In genomic region chr12:124459852-124460645, GRCh38 we compare ENCODE assay signal across 27 cellular contexts.
DNase-seq lines count a peak whose midpoint lies in the region; ATAC-seq, FAIRE-seq and TF ChIP-seq lines count a peak whose summit lies in the region.
"Had no signal": no experiment of that assay in that cellular context is flagged by ENCODE, and none has a peak within 500 bp of the region (broad histone marks: within the 10 kb centered on the region; RNA-seq: fewer than 3 reads in every experiment).

No MANE protein-coding gene starts in this region.

- peak overlapping the region; percentile 43 for H3K27ac Mint-ChIP-seq in T-helper 2 cell treated with Interferon-gamma antibody and Interleukin-4, amounts not matched to agents 5 μg/mL and 100 μg/mL, for 36 hours
- H3K27ac Mint-ChIP-seq in CD4-positive, alpha-beta T cell: peak overlapping the region; percentile 78
- peak overlapping the region in 6 of 9 donors; percentile 20 to 85 (median 48) for H3K27ac Mint-ChIP-seq in naive thymus-derived CD4-positive, alpha-beta T cell

- no peak for TF ChIP-seq RAD21 in K562 (CRISPR knock-in tag; conservative IDR thresholded peaks at IDR 0.05 in 1 of 2, IDR thresholded peaks at IDR 0.05 in 1 of 2)

- in situ Hi-C loops in K562 (cut with MboI): no loop called here

- H2AFZ ChIP-seq in K562 (ENCODE audit: low read depth, low read length): no peak overlapping the region

- intact Hi-C loops in CD4-positive, alpha-beta T cell (cut with DNase I, micrococcal nuclease): loop anchor here in 1 of 2 experiments (10.0 kb wide), 2 partner anchors 105 to 305 kb away; partner anchors contain the start of gene NCOR2
- intact Hi-C loops in K562 (cut with micrococcal nuclease) (no loop called here), esophagus squamous epithelium (cut with DNase I) (no loop called here)
- intact Hi-C loops in naive thymus-derived CD4-positive, alpha-beta T cell (cut with micrococcal nuclease): loop anchor here in 1 of 2 donors (5.0 to 10.0 kb wide), 2 partner anchors 107 to 315 kb away; partner anchors contain the start of gene NCOR2

- TF ChIP-seq POLR2A in K562 (conservative IDR thresholded peaks at IDR 0.05) (no peak), esophagus squamous epithelium (IDR thresholded peaks at IDR 0.05) (no peak)

- FAIRE-seq in K562 (lab: Jason Lieb, UNC): no peak
- FAIRE-seq: islet of Langerhans had no signal

- 87% methylated on average over 14 of the region's 18 CpGs for WGBS in K562 (ENCODE audit: insufficient coverage, low coverage, missing lambda C conversion rate)
- 93 to 95% methylated on average over 9 to 12 of the region's 18 CpGs for WGBS in esophagus squamous epithelium, 2 donors

- POLR2A ChIA-PET in CD4-positive, alpha-beta T cell (lab: Charles Lee): no interaction called here
- POLR2A ChIA-PET in K562 (lab: Yijun Ruan, JAX): no interaction called here
- POLR2A ChIA-PET in naive thymus-derived CD4-positive, alpha-beta T cell (lab: Charles Lee): no interaction called here

- no peak overlapping the region for H3K4me2 ChIP-seq in K562 (ENCODE audit: insufficient read depth, low read length)

- no peak overlapping the region for H3K4me3 Mint-ChIP-seq in T-helper 2 cell treated with Interferon-gamma antibody and Interleukin-4, amounts not matched to agents 5 μg/mL and 100 μg/mL, for 36 hours
- H3K4me3 Mint-ChIP-seq in CD4-positive, alpha-beta T cell: peak overlapping the region; percentile 68
- H3K4me3 Mint-ChIP-seq in naive thymus-derived CD4-positive, alpha-beta T cell: peak overlapping the region in 1 of 10 donors; percentile 27

- H3K9ac ChIP-seq in K562 (ENCODE audit: insufficient read depth in 1 of 2, low read depth in 2 of 2, low read length in 2 of 2): no peak overlapping the region; a peak in 1 of 4 replicates

- CTCF ChIA-PET in CD4-positive, alpha-beta T cell (lab: Charles Lee): no interaction called here
- CTCF ChIA-PET in K562 (lab: Yijun Ruan, JAX; ENCODE audit: low intra/inter-chr PET ratio): no interaction called here
- CTCF ChIA-PET in naive thymus-derived CD4-positive, alpha-beta T cell (lab: Charles Lee): no interaction called here

- H3K4me1 ChIP-seq in K562 (replicated peaks in 1 of 2; ENCODE audit: control insufficient read depth in 2 of 2, insufficient read depth in 2 of 2, low read length in 2 of 2): peaks cover 0 to 24% of the 10 kb centered on the region in 2 experiments; a peak in 2 of 5 replicates
- H3K4me1 ChIP-seq in naive thymus-derived CD4-positive, alpha-beta T cell (ENCODE audit: control insufficient read depth in 2 of 2, insufficient read depth in 2 of 2, low read length in 2 of 2): peaks cover 18 to 35% of the 10 kb centered on the region in 2 donors
- H3K4me1 ChIP-seq in esophagus squamous epithelium: peaks cover 9 to 68% (median 27%) of the 10 kb centered on the region in 3 donors

- H4K20me1 ChIP-seq in K562 (replicated peaks; ENCODE audit: control insufficient read depth, insufficient read depth, low read length): 0 out of 2 replicates have a peak, but pooled peaks cover 5% of the 10 kb centered on the region

- no TSS peak for BruUV-seq in K562 (replicated peaks; lab: Mats Ljungman, UMichigan)

- H3K36me3 ChIP-seq in K562 (ENCODE audit: control insufficient read depth, insufficient read depth, low read length) (peaks cover 33% of the 10 kb centered on the region; the same call in 2 of the 3 replicates), esophagus squamous epithelium (peaks cover 4 to 93% (median 22%) of the 10 kb centered on the region in 3 donors)
- H3K36me3 ChIP-seq in naive thymus-derived CD4-positive, alpha-beta T cell (ENCODE audit: control insufficient read depth in 2 of 3, insufficient read depth in 3 of 3, low read length in 3 of 3): peaks cover 0 to 33% (median 0%) of the 10 kb centered on the region in 3 experiments

- no peak for TF ChIP-seq CTCF in CD4-positive, alpha-beta T cell (IDR thresholded peaks at IDR 0.05)
- TF ChIP-seq CTCF in K562 (IDR thresholded peaks at IDR 0.05 in 2 of 3, conservative IDR thresholded peaks at IDR 0.05 in 1 of 3; ENCODE audit: insufficient read depth in 2 of 3, low read depth in 1 of 3, low read length in 3 of 3): no peak
- no peak for TF ChIP-seq CTCF in esophagus squamous epithelium (IDR thresholded peaks at IDR 0.05)

- no peaks in the 10 kb centered on the region for H3K9me1 ChIP-seq in K562 (ENCODE audit: control insufficient read depth, insufficient read depth, low read length)

- H3K4me1 Mint-ChIP-seq in T-helper 2 cell treated with Interferon-gamma antibody and Interleukin-4, amounts not matched to agents 5 μg/mL and 100 μg/mL, for 36 hours (ENCODE audit: low read depth): peaks cover 24% of the 10 kb centered on the region
- H3K4me1 Mint-ChIP-seq in CD4-positive, alpha-beta T cell (ENCODE audit: low read depth): peaks cover 69% of the 10 kb centered on the region
- H3K4me1 Mint-ChIP-seq in naive thymus-derived CD4-positive, alpha-beta T cell: peaks cover under 1 to 53% (median 41%) of the 10 kb centered on the region in 7 donors

- ATAC-seq in CD4-positive, alpha-beta T cell (ENCODE audit: poor library complexity): no peak
- no peak for ATAC-seq in K562
- no peak for ATAC-seq in naive thymus-derived CD4-positive, alpha-beta T cell
- ATAC-seq: foreskin keratinocyte, upper lobe of right lung had no signal

- DNase-seq in T-helper 2 cell treated with Interferon-gamma antibody and Interleukin-4, amounts not matched to agents 5 μg/mL and 100 μg/mL, for 36 hours (ENCODE audit: low spot score): no peak
- DNase-seq in T-helper 2 cell (no peak), K562 (ENCODE audit: extremely low read depth in 1 of 4, low spot score in 3 of 4) (no peak), esophagus squamous epithelium (lab: John Stamatoyannopoulos, UW) (no peak), NCI-H2171 treated with DMSO at 0.1 percent for 48 hours (lab: John Stamatoyannopoulos, UW) (no peak)
- DNase-seq in CD4-positive, alpha-beta T cell: no peak
- no peak for DNase-seq in naive thymus-derived CD4-positive, alpha-beta T cell
- no peak for DNase-seq in effector CD4-positive, alpha-beta T cell
- DNase-seq: 8988T, activated gamma-delta T cell, AML-193, amniotic stem cell, EL, foreskin keratinocyte, GOT3, hippocampal formation, NCI-H1092, NCI-H187 treated with DMSO at 0.1 percent for 48 hours, NCI-H2227 treated with DMSO at 0.1 percent for 48 hours, NCI-H82, OCI-M1, SHP77, upper lobe of right lung had no signal

- no peaks in the 10 kb centered on the region for H3K27me3 ChIP-seq in CD4-positive, alpha-beta T cell (ENCODE audit: control insufficient read depth, insufficient read depth, low read length)
- no peaks in the 10 kb centered on the region for H3K27me3 ChIP-seq in K562 (ENCODE audit: control insufficient read depth in 2 of 2, insufficient read depth in 2 of 2, low read length in 2 of 2)
- no peaks in the 10 kb centered on the region for H3K27me3 ChIP-seq in naive thymus-derived CD4-positive, alpha-beta T cell (ENCODE audit: control insufficient read depth in 2 of 2, insufficient read depth in 2 of 2, low read length in 2 of 2)
- no peaks in the 10 kb centered on the region for H3K27me3 ChIP-seq in esophagus squamous epithelium
- H3K27me3 ChIP-seq: cardiac muscle cell, dorsolateral prefrontal cortex, foreskin keratinocyte, upper lobe of right lung had no signal

- H3K4me3 ChIP-seq in K562 (no peak overlapping the region), esophagus squamous epithelium (no peak overlapping the region)
- no peak overlapping the region for H3K4me3 ChIP-seq in naive thymus-derived CD4-positive, alpha-beta T cell (ENCODE audit: low read length)
- H3K4me3 ChIP-seq: cardiac muscle cell, dorsolateral prefrontal cortex, lung, upper lobe of right lung had no signal

- H3K27me3 Mint-ChIP-seq in T-helper 2 cell treated with Interferon-gamma antibody and Interleukin-4, amounts not matched to agents 5 μg/mL and 100 μg/mL, for 36 hours (ENCODE audit: low read depth): no peaks in the 10 kb centered on the region
- no peaks in the 10 kb centered on the region for H3K27me3 Mint-ChIP-seq in CD4-positive, alpha-beta T cell
- no peaks in the 10 kb centered on the region for H3K27me3 Mint-ChIP-seq in naive thymus-derived CD4-positive, alpha-beta T cell

- no peaks in the 10 kb centered on the region for H3K79me2 ChIP-seq in K562 (ENCODE audit: control insufficient read depth, insufficient read depth, low read length)

- H3K36me3 Mint-ChIP-seq in T-helper 2 cell treated with Interferon-gamma antibody and Interleukin-4, amounts not matched to agents 5 μg/mL and 100 μg/mL, for 36 hours (ENCODE audit: low read depth): peaks cover 42% of the 10 kb centered on the region
- H3K36me3 Mint-ChIP-seq in CD4-positive, alpha-beta T cell (ENCODE audit: low read depth): peaks cover 51% of the 10 kb centered on the region
- H3K36me3 Mint-ChIP-seq in naive thymus-derived CD4-positive, alpha-beta T cell: peaks cover 17 to 49% (median 24%) of the 10 kb centered on the region in 5 donors

- H3K9me3 ChIP-seq in CD4-positive, alpha-beta T cell (ENCODE audit: control insufficient read depth, low read length): no peaks in the 10 kb centered on the region
- H3K9me3 ChIP-seq in K562 (replicated peaks; ENCODE audit: control insufficient read depth, insufficient read depth, low read depth, low read length) (no peaks in the 10 kb centered on the region), esophagus squamous epithelium (no peaks in the 10 kb centered on the region)
- H3K9me3 ChIP-seq in naive thymus-derived CD4-positive, alpha-beta T cell (ENCODE audit: control insufficient read depth in 2 of 3, low read length in 3 of 3): peaks cover 0 to 5% (median 0%) of the 10 kb centered on the region in 3 experiments
- H3K9me3 ChIP-seq: upper lobe of right lung had no signal

- no peak overlapping the region for H3K27ac ChIP-seq in CD4-positive, alpha-beta T cell (ENCODE audit: low read depth, low read length)
- no peak overlapping the region for H3K27ac ChIP-seq in K562 (ENCODE audit: extremely low read depth, low read depth, low read length)
- H3K27ac ChIP-seq in naive thymus-derived CD4-positive, alpha-beta T cell (ENCODE audit: low read depth, low read length): no peak overlapping the region
- H3K27ac ChIP-seq in esophagus squamous epithelium: no peak overlapping the region
- H3K27ac ChIP-seq: cardiac muscle cell, foreskin keratinocyte, upper lobe of right lung had no signal

- peaks cover 8% of the 10 kb centered on the region for H3K9me3 Mint-ChIP-seq in T-helper 2 cell treated with Interferon-gamma antibody and Interleukin-4, amounts not matched to agents 5 μg/mL and 100 μg/mL, for 36 hours
- no peaks in the 10 kb centered on the region for H3K9me3 Mint-ChIP-seq in CD4-positive, alpha-beta T cell
- H3K9me3 Mint-ChIP-seq in naive thymus-derived CD4-positive, alpha-beta T cell: peaks cover 0 to 10% (median 0%) of the 10 kb centered on the region in 11 donors

- no peak for TF ChIP-seq EP300 in K562 (IDR thresholded peaks at IDR 0.05; ENCODE audit: low read length)

TF ChIP-seq in K562, 482 proteins besides CTCF, POLR2A, EP300 and RAD21 (continues in another document):
- TF ChIP-seq BCOR (IDR thresholded peaks at IDR 0.05) (peak; percentile 72), COPS2 (conservative IDR thresholded peaks at IDR 0.05) (no peak), POLR2AphosphoS2 (IDR thresholded peaks at IDR 0.05; ENCODE audit: low read length) (no peak), NEUROD1 (IDR thresholded peaks at IDR 0.05; ENCODE audit: borderline replicate concordance, low read depth, low read length, partially characterized antibody) (no peak), ZNF282 (CRISPR knock-in tag; IDR thresholded peaks at IDR 0.05) (no peak), KDM1A (IDR thresholded peaks at IDR 0.05) (peak; percentile 15 to 28; a peak in 1 of 4 replicates)
